ENCODE assay signal across 2 cellular contexts in genomic region chr4:124854968-124855367, GRCh38.
TF ChIP-seq lines count a peak whose summit lies in the region.

No MANE protein-coding gene starts in this region.

TF ChIP-seq in SK-N-SH, 30 proteins besides CTCF, POLR2A, EP300 and RAD21 (continued from another document):
- no peak for TF ChIP-seq FOXM1 (IDR thresholded peaks at IDR 0.05; ENCODE audit: low read depth)
- no peak for TF ChIP-seq IRF3 (IDR thresholded peaks at IDR 0.05; ENCODE audit: low read depth, low read length)

TF ChIP-seq in SK-N-SH treated with all-trans-retinoic acid at 6 μM for 48 hours, 23 proteins besides CTCF, POLR2A, EP300 and RAD21 (continued from another document):
- TF ChIP-seq BACH2 (CRISPR knock-in tag; IDR thresholded peaks at IDR 0.05; ENCODE audit: borderline replicate concordance) (no peak), PPARA (CRISPR knock-in tag; IDR thresholded peaks at IDR 0.05; ENCODE audit: borderline replicate concordance) (no peak), CREB5 (CRISPR knock-in tag; IDR thresholded peaks at IDR 0.05; ENCODE audit: low read depth) (no peak), ZNF70 (CRISPR knock-in tag; IDR thresholded peaks at IDR 0.05) (no peak), GLIS3 (CRISPR knock-in tag; IDR thresholded peaks at IDR 0.05) (no peak), ISL1 (CRISPR knock-in tag; IDR thresholded peaks at IDR 0.05) (no peak)
